Comparison of ENCODE assay signal across 1 cellular context in genomic region chr2:238015705-238016104, GRCh38.
TF ChIP-seq lines count a peak whose summit lies in the region.

No MANE protein-coding gene starts in this region.

TF ChIP-seq in neural cell, 6 proteins besides CTCF, POLR2A, EP300 and RAD21 (continued from another document):
- TF ChIP-seq, protein P1, sequence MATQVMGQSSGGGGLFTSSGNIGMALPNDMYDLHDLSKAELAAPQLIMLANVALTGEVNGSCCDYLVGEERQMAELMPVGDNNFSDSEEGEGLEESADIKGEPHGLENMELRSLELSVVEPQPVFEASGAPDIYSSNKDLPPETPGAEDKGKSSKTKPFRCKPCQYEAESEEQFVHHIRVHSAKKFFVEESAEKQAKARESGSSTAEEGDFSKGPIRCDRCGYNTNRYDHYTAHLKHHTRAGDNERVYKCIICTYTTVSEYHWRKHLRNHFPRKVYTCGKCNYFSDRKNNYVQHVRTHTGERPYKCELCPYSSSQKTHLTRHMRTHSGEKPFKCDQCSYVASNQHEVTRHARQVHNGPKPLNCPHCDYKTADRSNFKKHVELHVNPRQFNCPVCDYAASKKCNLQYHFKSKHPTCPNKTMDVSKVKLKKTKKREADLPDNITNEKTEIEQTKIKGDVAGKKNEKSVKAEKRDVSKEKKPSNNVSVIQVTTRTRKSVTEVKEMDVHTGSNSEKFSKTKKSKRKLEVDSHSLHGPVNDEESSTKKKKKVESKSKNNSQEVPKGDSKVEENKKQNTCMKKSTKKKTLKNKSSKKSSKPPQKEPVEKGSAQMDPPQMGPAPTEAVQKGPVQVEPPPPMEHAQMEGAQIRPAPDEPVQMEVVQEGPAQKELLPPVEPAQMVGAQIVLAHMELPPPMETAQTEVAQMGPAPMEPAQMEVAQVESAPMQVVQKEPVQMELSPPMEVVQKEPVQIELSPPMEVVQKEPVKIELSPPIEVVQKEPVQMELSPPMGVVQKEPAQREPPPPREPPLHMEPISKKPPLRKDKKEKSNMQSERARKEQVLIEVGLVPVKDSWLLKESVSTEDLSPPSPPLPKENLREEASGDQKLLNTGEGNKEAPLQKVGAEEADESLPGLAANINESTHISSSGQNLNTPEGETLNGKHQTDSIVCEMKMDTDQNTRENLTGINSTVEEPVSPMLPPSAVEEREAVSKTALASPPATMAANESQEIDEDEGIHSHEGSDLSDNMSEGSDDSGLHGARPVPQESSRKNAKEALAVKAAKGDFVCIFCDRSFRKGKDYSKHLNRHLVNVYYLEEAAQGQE (IDR thresholded peaks at IDR 0.05; ENCODE audit: borderline replicate concordance), result no peak
